ENCODE assay signal across 9 cellular contexts in genomic region chr3:188400494-188401243, GRCh38.
DNase-seq lines count a peak whose midpoint lies in the region; ATAC-seq and TF ChIP-seq lines count a peak whose summit lies in the region.
"Had no signal": no experiment of that assay in that cellular context is flagged by ENCODE, and none has a peak within 500 bp of the region (broad histone marks: within the 10 kb centered on the region; RNA-seq: fewer than 3 reads in every experiment).

No MANE protein-coding gene starts in this region.

- H3K36me3 Mint-ChIP-seq in activated naive CD4-positive, alpha-beta T cell treated with anti-CD3 and anti-CD28 coated beads for 36 hours (ENCODE audit: low read depth), result no peaks in the 10 kb centered on the region

- 48 to 67% (median 61%) methylated on average over 2 of the region's 2 CpGs for WGBS in psoas muscle, 3 donors

- peak; percentile 96 for ATAC-seq in HG02885 (IDR thresholded peaks at IDR 0.05; ENCODE audit: poor library complexity, unreplicated experiment)
- ATAC-seq in stimulated activated naive CD8-positive, alpha-beta T cell treated with anti-CD3 and anti-CD28 coated beads, Interleukin-15, Interleukin-2, amounts not matched to agents 100 U/mL and 50 U/mL, for 24 hours, result peak; percentile 75
- no peak for ATAC-seq in psoas muscle

- no peaks in the 10 kb centered on the region for H3K9me3 ChIP-seq in psoas muscle

- peak overlapping the region; percentile 43 for H3K27ac Mint-ChIP-seq in activated naive CD4-positive, alpha-beta T cell treated with anti-CD3 and anti-CD28 coated beads for 36 hours

- peaks cover 1% of the 10 kb centered on the region for H3K9me3 Mint-ChIP-seq in activated naive CD4-positive, alpha-beta T cell treated with anti-CD3 and anti-CD28 coated beads for 36 hours

- intact Hi-C loops in activated naive CD4-positive, alpha-beta T cell treated with anti-CD3 and anti-CD28 coated beads for 36 hours (cut with micrococcal nuclease), result loop anchor here (1.0 to 5.0 kb wide), 13 partner anchors 10 to 660 kb away; no protein-coding TSS in a partner anchor
- intact Hi-C loops in psoas muscle (cut with DNase I), result no loop called here

- H3K27ac ChIP-seq in psoas muscle, result no peak overlapping the region
- H3K27ac ChIP-seq: BLaER1 had no signal

- CTCF ChIA-PET in activated naive CD4-positive, alpha-beta T cell treated with anti-CD3 and anti-CD28 coated beads for 36 hours (lab: Charles Lee), result interaction anchor here (0.7 to 2.0 kb wide), 7 partner anchors 61 to 660 kb away, joined by 3 to 9 read pairs (median 3); no protein-coding TSS in a partner anchor

- H3K4me1 ChIP-seq in psoas muscle, result peaks cover 33% of the 10 kb centered on the region

- H3K36me3 ChIP-seq in psoas muscle (ENCODE audit: insufficient read depth in 1 of 2, low read depth in 1 of 2), result no peaks in the 10 kb centered on the region

- H3K4me1 Mint-ChIP-seq in activated naive CD4-positive, alpha-beta T cell treated with anti-CD3 and anti-CD28 coated beads for 36 hours (ENCODE audit: low read depth), result peaks cover 70% of the 10 kb centered on the region

- H3K27me3 ChIP-seq in psoas muscle (ENCODE audit: insufficient read depth in 3 of 3, low read length in 2 of 3), result no peaks in the 10 kb centered on the region
- H3K27me3 ChIP-seq: BLaER1 had no signal

- no peak overlapping the region for H3K4me3 ChIP-seq in psoas muscle
- H3K4me3 ChIP-seq: BLaER1 had no signal

- peak; percentile 60 for DNase-seq in activated naive CD4-positive, alpha-beta T cell treated with anti-CD3 and anti-CD28 coated beads for 36 hours
- no peak for DNase-seq in activated naive CD4-positive, alpha-beta T cell (lab: John Stamatoyannopoulos, UW)
- DNase-seq in RPMI8226 (peak; percentile 8), NCI-H128 (lab: John Stamatoyannopoulos, UW; ENCODE audit: unreplicated experiment) (no peak), H4 (ENCODE audit: low spot score) (no peak), psoas muscle (no peak)
- DNase-seq in stimulated activated naive CD8-positive, alpha-beta T cell treated with anti-CD3 and anti-CD28 coated beads, Interleukin-15, Interleukin-2, amounts not matched to agents 100 U/mL and 50 U/mL, for 24 hours, result peak; percentile 24

- no peak overlapping the region for H3K4me3 Mint-ChIP-seq in activated naive CD4-positive, alpha-beta T cell treated with anti-CD3 and anti-CD28 coated beads for 36 hours

- TF ChIP-seq CTCF in psoas muscle (IDR thresholded peaks at IDR 0.05), result no peak

- no peaks in the 10 kb centered on the region for H3K27me3 Mint-ChIP-seq in activated naive CD4-positive, alpha-beta T cell treated with anti-CD3 and anti-CD28 coated beads for 36 hours (ENCODE audit: low read depth)

Comparison
In these comparisons a context has a peak if more than half of its experiments do, and no peak if none do; other contexts are left out.
1. DNase-seq: peak in activated naive CD4-positive, alpha-beta T cell treated with anti-CD3 and anti-CD28 coated beads for 36 hours (single experiment), RPMI8226 (single experiment) and stimulated activated naive CD8-positive, alpha-beta T cell treated with anti-CD3 and anti-CD28 coated beads, Interleukin-15, Interleukin-2, amounts not matched to agents 100 U/mL and 50 U/mL, for 24 hours (single experiment); none in activated naive CD4-positive, alpha-beta T cell (0 of 4), NCI-H128 (single experiment), H4 (single experiment) and psoas muscle (0 of 2).
2. ATAC-seq: peak in HG02885 (single experiment) and stimulated activated naive CD8-positive, alpha-beta T cell treated with anti-CD3 and anti-CD28 coated beads, Interleukin-15, Interleukin-2, amounts not matched to agents 100 U/mL and 50 U/mL, for 24 hours (single experiment); none in psoas muscle (0 of 4).